ENCODE assay signal across 1 cellular context in the genomic region with DNA sequence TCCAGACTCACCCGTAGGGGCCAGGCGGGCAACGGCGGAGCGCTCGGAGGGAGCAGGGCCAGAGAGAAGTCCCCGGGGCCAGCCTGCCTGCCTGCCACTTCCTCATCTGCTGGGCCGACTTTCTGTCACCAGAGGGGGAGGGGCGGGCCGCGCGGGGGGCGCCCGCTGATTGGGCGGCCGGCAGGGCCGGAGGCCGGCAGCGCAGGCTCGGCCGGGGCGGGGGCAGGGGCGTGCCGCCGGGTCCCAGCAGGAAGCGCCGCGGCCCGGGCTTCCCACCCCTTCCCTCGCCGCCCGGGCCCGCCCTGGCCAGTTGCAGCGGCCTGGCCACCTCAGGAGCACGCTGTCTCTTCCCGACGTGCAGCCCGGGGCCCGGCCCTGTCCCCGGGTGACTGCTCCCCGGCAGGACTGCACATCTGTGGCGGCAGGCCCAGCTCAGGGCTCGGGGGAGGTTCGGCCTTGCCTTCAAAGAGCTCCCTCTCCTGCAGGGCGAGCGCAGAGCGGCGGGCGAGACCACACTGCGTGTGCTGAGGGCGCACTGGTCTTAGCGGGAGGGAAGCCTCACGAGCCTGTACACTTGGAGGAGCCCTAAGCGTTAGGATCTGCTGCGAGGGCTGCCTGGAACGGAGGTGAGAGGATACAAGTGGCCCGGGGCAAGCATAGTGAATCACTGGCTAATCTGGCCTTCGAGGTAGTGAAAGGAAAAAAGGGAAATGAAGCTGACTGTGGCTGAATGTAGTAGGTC.
A peak's percentile ranks its signal among the peaks of the same experiment; 100 is the strongest.
TF ChIP-seq lines count a peak whose summit lies in the region.

TSS of gene ELOVL1 (minus strand) at position 108 of the 742 bp plus-strand sequence. CDS start 2,402 bp downstream, outside the sequence.

TF ChIP-seq in HepG2, 621 proteins besides CTCF, POLR2A, EP300 and RAD21 (continued from another document and continues in another):
- TF ChIP-seq ZBTB40 (IDR thresholded peaks at IDR 0.05) (no peak), ZBTB40 (CRISPR knock-in tag; IDR thresholded peaks at IDR 0.05) (peak; percentile 56; the same call in 1 of the 2 replicates), ZNF597 (CRISPR knock-in tag; IDR thresholded peaks at IDR 0.05) (no peak), SOX13 (IDR thresholded peaks at IDR 0.05) (no peak), SOX13 (CRISPR knock-in tag; conservative IDR thresholded peaks at IDR 0.05 in 1 of 2, IDR thresholded peaks at IDR 0.05 in 1 of 2) (peak in 1 of 2 experiments; percentile 17; a peak in 1 of 4 replicates), CREM (IDR thresholded peaks at IDR 0.05) (no peak), CREM (CRISPR knock-in tag; IDR thresholded peaks at IDR 0.05) (no peak), ZNF552 (CRISPR knock-in tag; IDR thresholded peaks at IDR 0.05; ENCODE audit: borderline replicate concordance) (peak; percentile 81; the same call in 1 of the 2 replicates), DMAP1 (CRISPR knock-in tag; IDR thresholded peaks at IDR 0.05) (peak; percentile 94), CC2D1A (CRISPR knock-in tag; IDR thresholded peaks at IDR 0.05) (no peak), PAF1 (CRISPR knock-in tag; IDR thresholded peaks at IDR 0.05) (no peak), SMYD3 (CRISPR knock-in tag; IDR thresholded peaks at IDR 0.05) (peak; percentile 92), RXRA (CRISPR knock-in tag; IDR thresholded peaks at IDR 0.05) (peak; percentile 83), PPARG (CRISPR knock-in tag; conservative IDR thresholded peaks at IDR 0.05) (peak; percentile 43; the same call in 1 of the 2 replicates), SUZ12 (IDR thresholded peaks at IDR 0.05; ENCODE audit: low read depth, low read length) (no peak), NCOA1 (CRISPR knock-in tag; IDR thresholded peaks at IDR 0.05) (no peak), SYNCRIP (IDR thresholded peaks at IDR 0.05; ENCODE audit: insufficient read depth, low read depth, low read length) (no peak), FOXA3 (CRISPR knock-in tag; IDR thresholded peaks at IDR 0.05) (peak; percentile 29), PRDM4 (CRISPR knock-in tag; IDR thresholded peaks at IDR 0.05; ENCODE audit: borderline replicate concordance) (0 out of 2 replicates have a peak, but pooled peaks have one; percentile 80), THAP11 (CRISPR knock-in tag; IDR thresholded peaks at IDR 0.05) (peak; percentile 67; the same call in 1 of the 2 replicates), ZNF607 (CRISPR knock-in tag; IDR thresholded peaks at IDR 0.05; ENCODE audit: borderline replicate concordance) (peak; percentile 73), ZFAT (CRISPR knock-in tag; conservative IDR thresholded peaks at IDR 0.05) (no peak), KDM2A (CRISPR knock-in tag; IDR thresholded peaks at IDR 0.05; ENCODE audit: borderline replicate concordance, low read depth) (peak; percentile 96), SP5 (CRISPR knock-in tag; IDR thresholded peaks at IDR 0.05; ENCODE audit: borderline replicate concordance, low read depth) (no peak; the same call in 1 of the 2 replicates), ZNF180 (CRISPR knock-in tag; IDR thresholded peaks at IDR 0.05; ENCODE audit: borderline replicate concordance, low read depth) (no peak), ARID3A (IDR thresholded peaks at IDR 0.05; ENCODE audit: low read depth, low read length) (no peak), THYN1 (CRISPR knock-in tag; IDR thresholded peaks at IDR 0.05; ENCODE audit: borderline replicate concordance, low read depth) (no peak), ZNF331 (CRISPR knock-in tag; IDR thresholded peaks at IDR 0.05) (peak; percentile 67), ZNF225 (CRISPR knock-in tag; IDR thresholded peaks at IDR 0.05) (peak; percentile 94), SRSF1 (optimal IDR thresholded peaks at IDR 0.05; ENCODE audit: low read depth, low read length) (peak; percentile 30), MTF1 (CRISPR knock-in tag; IDR thresholded peaks at IDR 0.05) (peak; percentile 53; the same call in 1 of the 2 replicates), ZFYVE20 (CRISPR knock-in tag; IDR thresholded peaks at IDR 0.05; ENCODE audit: borderline replicate concordance, low read depth) (no peak), ZBTB7B (CRISPR knock-in tag; IDR thresholded peaks at IDR 0.05) (peak; percentile 89), ZNF780A (CRISPR knock-in tag; IDR thresholded peaks at IDR 0.05) (peak; percentile 66; the same call in 1 of the 2 replicates), SCMH1 (CRISPR knock-in tag; IDR thresholded peaks at IDR 0.05; ENCODE audit: borderline replicate concordance) (no peak), MTERF4 (CRISPR knock-in tag; IDR thresholded peaks at IDR 0.05) (no peak), POGZ (CRISPR knock-in tag; IDR thresholded peaks at IDR 0.05) (0 out of 2 replicates have a peak, but pooled peaks have one; percentile 40), ZBTB8A (CRISPR knock-in tag; IDR thresholded peaks at IDR 0.05; ENCODE audit: borderline replicate concordance, low read depth) (no peak), SNAI1 (CRISPR knock-in tag; IDR thresholded peaks at IDR 0.05; ENCODE audit: borderline replicate concordance) (no peak), SP1 (IDR thresholded peaks at IDR 0.05) (no peak), SP1 (CRISPR knock-in tag; IDR thresholded peaks at IDR 0.05) (no peak; the same call in 1 of the 2 replicates), RFXANK (CRISPR knock-in tag; IDR thresholded peaks at IDR 0.05) (0 out of 2 replicates have a peak, but pooled peaks have one; percentile 33), SIN3A (IDR thresholded peaks at IDR 0.05; ENCODE audit: borderline replicate concordance, low read depth, low read length) (peak; percentile 88; the same call in 1 of the 2 replicates), KAT8 (CRISPR knock-in tag; IDR thresholded peaks at IDR 0.05) (peak; percentile 85), ZC3H4 (CRISPR knock-in tag; IDR thresholded peaks at IDR 0.05; ENCODE audit: borderline replicate concordance) (no peak), JDP2 (CRISPR knock-in tag; IDR thresholded peaks at IDR 0.05; ENCODE audit: borderline replicate concordance) (peak; percentile 77; the same call in 1 of the 2 replicates), HNRNPH1 (optimal IDR thresholded peaks at IDR 0.05; ENCODE audit: low read depth, low read length) (no peak), ISL2 (CRISPR knock-in tag; IDR thresholded peaks at IDR 0.05) (peak; percentile 70), ZNF605 (CRISPR knock-in tag; IDR thresholded peaks at IDR 0.05) (peak; percentile 89; the same call in 1 of the 2 replicates), ZNF24 (IDR thresholded peaks at IDR 0.05) (no peak)
- TF ChIP-seq, protein P1, sequence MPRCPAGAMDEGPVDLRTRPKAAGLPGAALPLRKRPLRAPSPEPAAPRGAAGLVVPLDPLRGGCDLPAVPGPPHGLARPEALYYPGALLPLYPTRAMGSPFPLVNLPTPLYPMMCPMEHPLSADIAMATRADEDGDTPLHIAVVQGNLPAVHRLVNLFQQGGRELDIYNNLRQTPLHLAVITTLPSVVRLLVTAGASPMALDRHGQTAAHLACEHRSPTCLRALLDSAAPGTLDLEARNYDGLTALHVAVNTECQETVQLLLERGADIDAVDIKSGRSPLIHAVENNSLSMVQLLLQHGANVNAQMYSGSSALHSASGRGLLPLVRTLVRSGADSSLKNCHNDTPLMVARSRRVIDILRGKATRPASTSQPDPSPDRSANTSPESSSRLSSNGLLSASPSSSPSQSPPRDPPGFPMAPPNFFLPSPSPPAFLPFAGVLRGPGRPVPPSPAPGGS (CRISPR knock-in tag; IDR thresholded peaks at IDR 0.05): peak; percentile 96
